ENCODE assay signal across 8 cellular contexts in the genomic region with DNA sequence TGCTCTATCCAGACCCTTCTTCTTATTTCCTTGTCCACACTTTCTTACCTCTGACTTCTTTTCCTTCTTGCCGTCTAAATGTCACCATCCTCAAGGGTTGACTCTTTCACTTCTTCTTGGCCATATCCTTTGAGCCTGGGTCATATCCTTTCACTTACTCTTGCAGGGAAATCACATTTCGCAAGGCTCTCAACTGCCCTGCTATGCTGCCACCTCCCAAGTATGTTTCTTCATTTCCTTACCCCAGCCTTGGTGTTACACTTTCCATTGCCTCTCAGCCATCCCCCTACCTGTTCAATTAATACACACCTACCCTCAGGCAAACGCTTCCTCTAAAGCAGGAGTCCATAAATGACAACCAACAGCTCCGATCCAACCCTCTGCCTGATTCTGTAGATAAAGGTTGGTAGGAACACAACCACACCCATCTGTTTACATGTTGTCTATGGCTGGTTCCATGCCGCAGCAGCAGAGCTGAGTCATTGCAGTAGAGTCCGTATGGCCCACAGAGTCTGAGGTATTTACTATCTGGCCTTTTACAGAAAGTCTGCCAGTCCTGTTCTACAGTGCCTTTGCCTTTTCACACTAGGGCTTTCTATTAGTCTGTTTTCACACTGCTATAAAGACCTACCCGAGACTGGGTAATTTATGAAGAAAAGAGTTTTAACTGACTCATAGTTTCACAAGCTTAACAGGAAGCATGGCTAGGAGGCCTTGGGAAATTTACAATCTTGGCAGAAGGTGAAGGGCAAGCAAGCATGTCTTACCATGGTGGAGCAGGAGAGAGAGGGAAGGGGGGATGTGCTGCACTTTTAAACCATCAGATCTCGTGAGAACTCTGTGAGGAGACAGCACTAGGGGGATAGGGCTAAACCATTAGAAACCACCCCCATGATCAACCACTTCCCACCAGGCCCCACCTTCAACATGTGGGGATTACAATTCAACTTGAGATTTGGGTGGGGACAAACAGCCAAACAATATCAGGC.
DNase-seq lines count a peak whose midpoint lies in the region; ATAC-seq and TF ChIP-seq lines count a peak whose summit lies in the region.

No MANE protein-coding gene starts in this region.

- H3K36me3 Mint-ChIP-seq in activated T-helper 2 cell treated with anti-CD3 and anti-CD28 coated beads, Interferon-gamma antibody, Interleukin-2, Interleukin-4, amounts not matched to agents 10 μg/mL and 5 μg/mL and 100 μg/mL, durations not matched to agents 14 hours and 24 hours and 36 hours (ENCODE audit: low read depth), result no peaks in the 10 kb centered on the region

- H3K4me1 ChIP-seq in mammary epithelial cell (ENCODE audit: insufficient read depth, low read length), result no peaks in the 10 kb centered on the region
- no peaks in the 10 kb centered on the region for H3K4me1 ChIP-seq in ovary (ENCODE audit: insufficient read depth)

- TF ChIP-seq CTCF in mammary epithelial cell (conservative IDR thresholded peaks at IDR 0.05 in 1 of 2, IDR thresholded peaks at IDR 0.05 in 1 of 2; ENCODE audit: extremely low read depth in 1 of 2, insufficient read depth in 1 of 2, low read depth in 1 of 2, low read length in 2 of 2) (no peak), ovary (IDR thresholded peaks at IDR 0.05) (no peak)

- peaks cover 4% of the 10 kb centered on the region for H3K9me3 Mint-ChIP-seq in activated T-helper 2 cell treated with anti-CD3 and anti-CD28 coated beads, Interferon-gamma antibody, Interleukin-2, Interleukin-4, amounts not matched to agents 10 μg/mL and 5 μg/mL and 100 μg/mL, durations not matched to agents 14 hours and 24 hours and 36 hours

- ATAC-seq in GM18870 (IDR thresholded peaks at IDR 0.05; ENCODE audit: unreplicated experiment), result peak; percentile 89
- ATAC-seq in HG03469 (IDR thresholded peaks at IDR 0.05; ENCODE audit: unreplicated experiment), result peak; percentile 68
- ATAC-seq in left cardiac atrium, result no peak

- H3K36me3 ChIP-seq in mammary epithelial cell (ENCODE audit: insufficient read depth, low read length), result no peaks in the 10 kb centered on the region
- no peaks in the 10 kb centered on the region for H3K36me3 ChIP-seq in ovary

- no peak for TF ChIP-seq POLR2A in ovary (IDR thresholded peaks at IDR 0.05)

- H3K79me2 ChIP-seq in mammary epithelial cell (ENCODE audit: insufficient read depth, low read length), result no peaks in the 10 kb centered on the region

- H2AFZ ChIP-seq in mammary epithelial cell (ENCODE audit: low read depth, low read length), result no peak overlapping the region

- H3K4me2 ChIP-seq in mammary epithelial cell (ENCODE audit: insufficient read depth, low read depth, low read length), result no peak overlapping the region

- TF ChIP-seq EP300 in ovary (IDR thresholded peaks at IDR 0.05), result no peak

- H3K27ac ChIP-seq in mammary epithelial cell (ENCODE audit: insufficient read depth, low read depth, low read length) (no peak overlapping the region), ovary (no peak overlapping the region)

- no peak overlapping the region for H3K9ac ChIP-seq in mammary epithelial cell (ENCODE audit: insufficient read depth, low read length)

- no TSS peak for BruUV-seq in mammary epithelial cell (replicated peaks; lab: Mats Ljungman, UMichigan)

- H3K27me3 ChIP-seq in mammary epithelial cell (ENCODE audit: insufficient read depth, low read length), result peaks cover 3% of the 10 kb centered on the region
- H3K27me3 ChIP-seq in ovary, result no peaks in the 10 kb centered on the region

- DNase-seq in A172 (ENCODE audit: low spot score) (peak; percentile 7), mammary epithelial cell (peak; percentile 15), ovary (no peak), left cardiac atrium (no peak), T1000 (lab: John Stamatoyannopoulos, UW) (no peak)
- DNase-seq in activated T-helper 2 cell treated with anti-CD3 and anti-CD28 coated beads, Interferon-gamma antibody, Interleukin-2, Interleukin-4, amounts not matched to agents 10 μg/mL and 5 μg/mL and 100 μg/mL, durations not matched to agents 14 hours and 24 hours and 36 hours (ENCODE audit: low spot score), result no peak

- H3K4me3 ChIP-seq in mammary epithelial cell (replicated peaks in 1 of 3; ENCODE audit: insufficient read depth in 1 of 3, low read depth in 2 of 3, low read length in 3 of 3) (no peak overlapping the region), ovary (no peak overlapping the region)

- in situ Hi-C loops in mammary epithelial cell (cut with MboI; ENCODE audit: low sequenced_read_pairs in 2 of 2), result no loop called here

- WGBS in mammary epithelial cell (ENCODE audit: low coverage, missing lambda C conversion rate), result 93% methylated on average over 5 of the region's 8 CpGs
- 81 to 88% (median 84%) methylated on average over 8 of the region's 8 CpGs for WGBS in ovary, 3 donors

- H3K9me3 ChIP-seq in mammary epithelial cell (replicated peaks; ENCODE audit: insufficient read depth, low read length) (no peaks in the 10 kb centered on the region), ovary (no peaks in the 10 kb centered on the region)

- H3K4me3 Mint-ChIP-seq in activated T-helper 2 cell treated with anti-CD3 and anti-CD28 coated beads, Interferon-gamma antibody, Interleukin-2, Interleukin-4, amounts not matched to agents 10 μg/mL and 5 μg/mL and 100 μg/mL, durations not matched to agents 14 hours and 24 hours and 36 hours (ENCODE audit: low read depth), result no peak overlapping the region

- H3K27ac Mint-ChIP-seq in activated T-helper 2 cell treated with anti-CD3 and anti-CD28 coated beads, Interferon-gamma antibody, Interleukin-2, Interleukin-4, amounts not matched to agents 10 μg/mL and 5 μg/mL and 100 μg/mL, durations not matched to agents 14 hours and 24 hours and 36 hours, result no peak overlapping the region

- intact Hi-C loops in mammary epithelial cell (cut with micrococcal nuclease), result no loop called here
- intact Hi-C loops in activated T-helper 2 cell treated with anti-CD3 and anti-CD28 coated beads, Interferon-gamma antibody, Interleukin-2, Interleukin-4, amounts not matched to agents 10 μg/mL and 5 μg/mL and 100 μg/mL, durations not matched to agents 14 hours and 24 hours and 36 hours (cut with micrococcal nuclease), result no loop called here
- intact Hi-C loops in ovary (cut with DNase I), result no loop called here
- intact Hi-C loops in left cardiac atrium (cut with DNase I), result no loop called here

- H3K4me1 Mint-ChIP-seq in activated T-helper 2 cell treated with anti-CD3 and anti-CD28 coated beads, Interferon-gamma antibody, Interleukin-2, Interleukin-4, amounts not matched to agents 10 μg/mL and 5 μg/mL and 100 μg/mL, durations not matched to agents 14 hours and 24 hours and 36 hours (ENCODE audit: low read depth), result peaks cover 8% of the 10 kb centered on the region

- CTCF ChIA-PET in mammary epithelial cell (lab: Charles Lee; ENCODE audit: low non-redundant PET), result no interaction called here

- dilution Hi-C loops in mammary epithelial cell (cut with HindIII; ENCODE audit: low sequenced_read_pairs), result no loop called here

- H3K27me3 Mint-ChIP-seq in activated T-helper 2 cell treated with anti-CD3 and anti-CD28 coated beads, Interferon-gamma antibody, Interleukin-2, Interleukin-4, amounts not matched to agents 10 μg/mL and 5 μg/mL and 100 μg/mL, durations not matched to agents 14 hours and 24 hours and 36 hours (ENCODE audit: low read depth), result no peaks in the 10 kb centered on the region

- no peaks in the 10 kb centered on the region for H4K20me1 ChIP-seq in mammary epithelial cell (ENCODE audit: insufficient read depth, low read length)

Comparison
In these comparisons a context has a peak if more than half of its experiments do, and no peak if none do; other contexts are left out.
1. DNase-seq: peak in A172 (single experiment) and mammary epithelial cell (single experiment); none in activated T-helper 2 cell treated with anti-CD3 and anti-CD28 coated beads, Interferon-gamma antibody, Interleukin-2, Interleukin-4, amounts not matched to agents 10 μg/mL and 5 μg/mL and 100 μg/mL, durations not matched to agents 14 hours and 24 hours and 36 hours (single experiment), ovary (0 of 5), left cardiac atrium (single experiment) and T1000 (single experiment).
2. ATAC-seq: peak in GM18870 (single experiment) and HG03469 (single experiment); none in left cardiac atrium (0 of 2).